In the genomic region with DNA sequence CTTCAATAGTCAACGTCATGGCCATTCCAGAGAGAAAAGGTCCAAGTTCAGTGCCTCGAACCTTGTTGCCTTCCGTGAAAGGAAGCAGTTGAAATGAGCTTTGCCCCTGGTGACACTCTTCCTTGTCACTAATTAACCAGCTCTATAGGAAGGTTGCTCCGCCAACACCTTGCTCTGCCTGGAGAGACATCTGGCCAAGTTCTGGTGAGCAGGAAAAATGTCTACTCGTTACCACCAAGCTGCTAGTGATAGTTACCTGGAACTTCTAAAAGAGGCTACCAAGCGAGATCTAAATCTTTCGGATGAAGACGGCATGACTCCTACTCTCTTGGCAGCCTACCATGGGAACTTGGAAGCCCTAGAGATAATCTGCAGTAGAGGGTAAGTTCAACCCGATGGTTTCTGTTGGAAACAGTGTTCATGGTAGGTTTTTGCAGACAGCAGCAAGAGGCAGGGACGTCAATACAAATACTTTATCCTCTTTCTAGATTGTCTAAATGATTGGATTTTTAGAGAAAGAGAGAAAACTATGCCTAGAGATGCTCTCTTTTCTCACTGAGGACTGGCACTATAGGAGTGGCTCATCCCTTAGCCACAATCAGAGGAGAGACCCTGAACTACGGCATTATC, we compare ENCODE assay signal across 31 cellular contexts. TPM values are rescaled to one million over a fixed set of nuclear protein-coding genes. Genes with fewer than 3 reads are reported as not detected.
DNase-seq lines count a peak whose midpoint lies in the region; ATAC-seq and TF ChIP-seq lines count a peak whose summit lies in the region.
"Had no signal": no experiment of that assay in that cellular context is flagged by ENCODE, and none has a peak within 500 bp of the region (broad histone marks: within the 10 kb centered on the region; RNA-seq: fewer than 3 reads in every experiment).

A gene with protein sequence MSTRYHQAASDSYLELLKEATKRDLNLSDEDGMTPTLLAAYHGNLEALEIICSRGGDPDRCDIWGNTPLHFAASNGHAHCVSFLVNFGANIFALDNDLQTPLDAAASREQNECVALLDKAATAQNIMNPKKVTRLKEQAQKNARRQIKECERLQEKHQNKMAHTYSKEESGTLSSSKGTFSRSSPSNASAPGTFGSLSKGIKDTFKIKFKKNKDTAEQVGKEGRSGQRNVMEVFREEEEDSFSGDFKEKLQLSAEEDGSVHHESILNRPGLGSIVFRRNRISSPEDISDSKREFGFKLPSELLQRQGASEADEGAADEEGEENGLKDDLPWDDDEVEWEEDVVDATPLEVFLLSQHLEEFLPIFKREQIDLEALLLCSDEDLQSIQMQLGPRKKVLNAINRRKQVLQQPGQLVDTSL (plus strand): TSS at position 179 of the 630 bp plus-strand sequence. CDS start 39 bp downstream, at position 218.

- H3K27ac ChIP-seq in stomach, result no peak within 1 kb of the TSS
- no peak within 1 kb of the TSS for H3K27ac ChIP-seq in RWPE1
- H3K27ac ChIP-seq: BLaER1 treated with 17β-estradiol and CSF1 and Interleukin-3, amounts not matched to agents 10 nM and 100 nM; dorsolateral prefrontal cortex; lower lobe of right lung; PC-9; prostate gland; tibial nerve; WERI-Rb-1 had no signal

- peak; percentile 61 for DNase-seq in HuH-7 (ENCODE audit: low spot score)
- DNase-seq in epithelial cell of proximal tubule (ENCODE audit: low read depth), result peak; percentile 13
- peak; percentile 79 for DNase-seq in mucosa of gallbladder (ENCODE audit: low spot score)
- DNase-seq in stomach, result peak; percentile 29
- DNase-seq in RWPE1 (ENCODE audit: low spot score), result no peak
- DNase-seq in T-helper 9 cell, result no peak
- no peak for DNase-seq in NCI-H1092 treated with DMSO at 0.1 percent for 48 hours (lab: John Stamatoyannopoulos, UW)
- DNase-seq: activated CD4-positive, alpha-beta T cell treated with anti-CD3 and anti-CD28 coated beads, Interleukin-2, amount 10 ng/mL, durations not matched to agents 24 days and 14 days; activated effector memory CD4-positive, alpha-beta T cell treated with anti-CD3 and anti-CD28 coated beads, Interleukin-2, amount 50 U/mL, for 16 hours; activated naive CD8-positive, alpha-beta T cell treated with anti-CD3 and anti-CD28 coated beads, Interleukin-2, amount 10 ng/mL, durations not matched to agents 7 days and 5 days; activated T-cell treated with anti-CD3 and anti-CD28 coated beads, Interleukin-2, amount 50 U/mL, for 1 hour; caudate nucleus; dorsolateral prefrontal cortex; lower lobe of right lung; NCI-H1694 treated with DMSO at 0.1 percent for 48 hours; NCI-H2171 treated with DMSO at 0.1 percent for 48 hours; NCI-H524 treated with DMSO at 0.1 percent for 48 hours; PC-9; SHP77; stimulated activated CD8-positive, alpha-beta memory T cell treated with anti-CD3 and anti-CD28 coated beads, Interleukin-4, amount 100 ng/mL, for 48 hours; stimulated activated naive CD8-positive, alpha-beta T cell treated with anti-CD3 and anti-CD28 coated beads, Interleukin-15, amount 100 ng/mL, for 72 hours; WERI-Rb-1 had no signal

- CTCF ChIA-PET in RWPE1 (lab: Yijun Ruan, JAX), result no interaction called here

- no peak for TF ChIP-seq CTCF in epithelial cell of proximal tubule (conservative IDR thresholded peaks at IDR 0.05; ENCODE audit: low read depth, low read length)
- no peak for TF ChIP-seq CTCF in stomach (IDR thresholded peaks at IDR 0.05)
- TF ChIP-seq CTCF in RWPE1 (conservative IDR thresholded peaks at IDR 0.05; ENCODE audit: low read depth), result no peak

- peaks cover 0 to 11% (median 0%) of the 10 kb centered on the region in 3 donors for H3K27me3 ChIP-seq in stomach
- H3K27me3 ChIP-seq: BLaER1 treated with 17β-estradiol and CSF1 and Interleukin-3, amounts not matched to agents 10 nM and 100 nM; tibial nerve had no signal

- H3K9me3 ChIP-seq in stomach, result no peaks in the 10 kb centered on the region
- H3K9me3 ChIP-seq: lower lobe of right lung, prostate gland, tibial nerve had no signal

- H3K4me3 ChIP-seq in epithelial cell of proximal tubule (ENCODE audit: low read depth, low read length), result peak within 1 kb of the TSS; percentile 32
- peak within 1 kb of the TSS in 1 of 4 donors; percentile 1 for H3K4me3 ChIP-seq in stomach
- H3K4me3 ChIP-seq: BLaER1 treated with 17β-estradiol and CSF1 and Interleukin-3, amounts not matched to agents 10 nM and 100 nM; dorsolateral prefrontal cortex; lower lobe of right lung; PC-9; prostate gland had no signal

- no peaks in the 10 kb centered on the region for H3K36me3 ChIP-seq in stomach
- H3K36me3 ChIP-seq: BLaER1 treated with 17β-estradiol and CSF1 and Interleukin-3, amounts not matched to agents 10 nM and 100 nM; lower lobe of right lung; prostate gland; tibial nerve; WERI-Rb-1 had no signal

- POLR2A ChIA-PET in RWPE1 (lab: Yijun Ruan, JAX; ENCODE audit: low non-redundant PET), result no interaction called here

- ATAC-seq in GM21528 (IDR thresholded peaks at IDR 0.05; ENCODE audit: low FRiP score, unreplicated experiment), result no peak
- ATAC-seq: HCT116; lower lobe of right lung; stimulated activated naive CD8-positive, alpha-beta T cell treated with anti-CD3 and anti-CD28 coated beads, Interleukin-15, amount 100 ng/mL, for 72 hours had no signal

- no peaks in the 10 kb centered on the region for H3K4me1 ChIP-seq in stomach
- H3K4me1 ChIP-seq: BLaER1 treated with 17β-estradiol and CSF1 and Interleukin-3, amounts not matched to agents 10 nM and 100 nM; lower lobe of right lung; prostate gland; tibial nerve had no signal

- 56 to 72% (median 64%) methylated on average over 11 of the region's 11 CpGs for WGBS in stomach, 5 donors

- no peak for TF ChIP-seq POLR2A in stomach (IDR thresholded peaks at IDR 0.05)

- intact Hi-C loops in stomach (cut with DNase I; ENCODE audit: low total_unique reads), result no loop called here

- TF ChIP-seq EP300 in stomach (IDR thresholded peaks at IDR 0.05), result no peak

RNA-seq across cellular contexts. Expression of the gene that starts here (rescaled TPM):
- total RNA-seq in epithelial cell of proximal tubule (not detected in 2 replicates), mucosa of gallbladder (25.1 TPM), stomach (1 to 10 TPM in 2 of 5 donors, not detected in 3; 2.8 to 9.0 TPM)
- under 1 TPM; 0.23 to 0.61 (median 0.31) TPM for polyA plus RNA-seq in stomach
- total RNA-seq: activated CD4-positive, alpha-beta T cell treated with anti-CD3 and anti-CD28 coated beads, Interleukin-2, amount 10 ng/mL, durations not matched to agents 24 days and 14 days; activated CD8-positive, alpha-beta memory T cell treated with anti-CD3 and anti-CD28 coated beads for 36 hours; activated naive CD8-positive, alpha-beta T cell treated with anti-CD3 and anti-CD28 coated beads, Interleukin-2, amount 10 ng/mL, durations not matched to agents 7 days and 5 days; astrocyte; endothelial cell of umbilical vein; glomerular endothelial cell; lower lobe of right lung; PC-9; prostate gland had no signal
- polyA plus RNA-seq: endothelial cell of umbilical vein had no signal

Comparison
In these comparisons a context has a peak if more than half of its experiments do, and no peak if none do; other contexts are left out.
1. Peak in DNase-seq and H3K4me3 ChIP-seq in epithelial cell of proximal tubule; RNA of the gene not detected or under 1 TPM.
2. DNase-seq: peak in HuH-7 (single experiment), mucosa of gallbladder (single experiment) and stomach (single experiment); none in RWPE1 (single experiment), T-helper 9 cell (single experiment) and NCI-H1092 treated with DMSO at 0.1 percent for 48 hours (single experiment).